Comparison of ENCODE assay signal across 9 cellular contexts in the genomic region with DNA sequence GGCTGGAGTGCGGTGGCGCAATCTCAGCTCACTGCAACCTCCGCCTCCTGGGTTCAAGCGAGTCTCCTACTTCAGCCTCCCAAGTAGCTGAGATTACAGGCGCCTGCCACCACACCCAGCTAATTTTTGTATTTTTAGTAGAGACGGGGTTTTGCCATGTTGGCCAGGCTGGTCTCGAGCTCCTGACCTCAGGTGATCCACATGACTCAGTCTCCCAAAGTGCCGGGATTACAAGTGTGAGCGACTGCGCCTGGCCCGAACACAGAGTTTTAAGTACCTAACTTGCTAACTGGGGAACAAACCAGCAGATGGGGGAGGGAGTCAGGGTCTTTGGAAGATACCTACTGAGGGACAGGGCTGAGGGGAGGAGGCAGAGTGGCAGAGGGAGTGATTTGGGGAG. TPM values are rescaled to one million over a fixed set of nuclear protein-coding genes. Genes with fewer than 3 reads are reported as not detected.
DNase-seq lines count a peak whose midpoint lies in the region; ATAC-seq and TF ChIP-seq lines count a peak whose summit lies in the region.
"Not testable (repeated sequence)": the region's sequence is repeated elsewhere in the genome, so short reads cannot be mapped to it uniquely, and the experiment has no call there.
"Had no signal": no experiment of that assay in that cellular context is flagged by ENCODE, and none has a peak within 500 bp of the region (broad histone marks: within the 10 kb centered on the region; RNA-seq: fewer than 3 reads in every experiment).

No MANE protein-coding gene starts in this region.

- H3K4me1 ChIP-seq in BLaER1 treated with 17β-estradiol and CSF1 and Interleukin-3, amounts not matched to agents 10 nM and 100 nM, result peaks cover 29 to 96% (median 55%) of the 10 kb centered on the region in 10 experiments
- H3K4me1 ChIP-seq in subcutaneous abdominal adipose tissue (ENCODE audit: control insufficient read depth in 5 of 5, insufficient read depth in 5 of 5, low read length in 5 of 5), result peaks cover 0 to 44% (median 11%) of the 10 kb centered on the region in 5 donors

- peak overlapping the region in 9 of 11 experiments; percentile 33 to 82 (median 68); a peak in 16 of 22 replicates for H3K27ac ChIP-seq in BLaER1 treated with 17β-estradiol and CSF1 and Interleukin-3, amounts not matched to agents 10 nM and 100 nM
- peak overlapping the region; percentile 66 for H3K27ac ChIP-seq in layer of hippocampus (ENCODE audit: low read depth, low read length)
- H3K27ac ChIP-seq in subcutaneous abdominal adipose tissue (ENCODE audit: low read depth, low read length), result peak overlapping the region; percentile 30

- H3K4me1 Mint-ChIP-seq in IgD-negative memory B cell (peaks cover 18 to 29% (median 25%) of the 10 kb centered on the region in 3 donors), nephron progenitor cell (peaks cover 23% of the 10 kb centered on the region)
- peaks cover 42% of the 10 kb centered on the region for H3K4me1 Mint-ChIP-seq in activated CD4-positive, alpha-beta memory T cell treated with anti-CD3 and anti-CD28 coated beads, Interleukin-2, amount 10 ng/mL, durations not matched to agents 7 days and 5 days
- H3K4me1 Mint-ChIP-seq in activated naive CD8-positive, alpha-beta T cell treated with anti-CD3 and anti-CD28 coated beads, Interleukin-2, amount 50 U/mL, for 24 hours, result peaks cover 49% of the 10 kb centered on the region
- H3K4me1 Mint-ChIP-seq in effector memory CD8-positive, alpha-beta T cell (ENCODE audit: low read depth in 2 of 2), result peaks cover 35 to 40% of the 10 kb centered on the region in 2 donors

- H3K9me3 Mint-ChIP-seq in IgD-negative memory B cell; activated CD4-positive, alpha-beta memory T cell treated with anti-CD3 and anti-CD28 coated beads, Interleukin-2, amount 10 ng/mL, durations not matched to agents 7 days and 5 days; activated naive CD8-positive, alpha-beta T cell treated with anti-CD3 and anti-CD28 coated beads, Interleukin-2, amount 50 U/mL, for 24 hours; effector memory CD8-positive, alpha-beta T cell; nephron progenitor cell: not testable (repeated sequence)

- peak overlapping the region in 4 of 11 experiments; percentile 11 to 64 (median 38); a peak in 6 of 22 replicates for H3K9ac ChIP-seq in BLaER1 treated with 17β-estradiol and CSF1 and Interleukin-3, amounts not matched to agents 10 nM and 100 nM
- H3K9ac ChIP-seq in subcutaneous abdominal adipose tissue (ENCODE audit: low read length in 5 of 5), result not testable (repeated sequence)

- not testable (repeated sequence) for DNase-seq in activated CD4-positive, alpha-beta memory T cell treated with anti-CD3 and anti-CD28 coated beads, Interleukin-2, amount 10 ng/mL, durations not matched to agents 7 days and 5 days; activated naive CD8-positive, alpha-beta T cell treated with anti-CD3 and anti-CD28 coated beads, Interleukin-2, amount 50 U/mL, for 24 hours; effector memory CD8-positive, alpha-beta T cell; nephron progenitor cell

- H3K27me3 Mint-ChIP-seq in IgD-negative memory B cell; activated CD4-positive, alpha-beta memory T cell treated with anti-CD3 and anti-CD28 coated beads, Interleukin-2, amount 10 ng/mL, durations not matched to agents 7 days and 5 days; activated naive CD8-positive, alpha-beta T cell treated with anti-CD3 and anti-CD28 coated beads, Interleukin-2, amount 50 U/mL, for 24 hours; effector memory CD8-positive, alpha-beta T cell; nephron progenitor cell (ENCODE audit: low read depth, poor library complexity): not testable (repeated sequence)

- H3K36me3 Mint-ChIP-seq in IgD-negative memory B cell, result not testable (repeated sequence)
- peaks cover 76% of the 10 kb centered on the region for H3K36me3 Mint-ChIP-seq in activated CD4-positive, alpha-beta memory T cell treated with anti-CD3 and anti-CD28 coated beads, Interleukin-2, amount 10 ng/mL, durations not matched to agents 7 days and 5 days (ENCODE audit: low read depth)
- H3K36me3 Mint-ChIP-seq in activated naive CD8-positive, alpha-beta T cell treated with anti-CD3 and anti-CD28 coated beads, Interleukin-2, amount 50 U/mL, for 24 hours (ENCODE audit: low read depth), result peaks cover 40% of the 10 kb centered on the region
- peaks cover 66% of the 10 kb centered on the region for H3K36me3 Mint-ChIP-seq in effector memory CD8-positive, alpha-beta T cell (ENCODE audit: insufficient read depth)
- peaks cover 80% of the 10 kb centered on the region for H3K36me3 Mint-ChIP-seq in nephron progenitor cell (ENCODE audit: low read depth)

- not testable (repeated sequence) for ATAC-seq in activated naive CD8-positive, alpha-beta T cell treated with anti-CD3 and anti-CD28 coated beads, Interleukin-2, amount 50 U/mL, for 24 hours; effector memory CD8-positive, alpha-beta T cell (replicated peaks)

- H3K9me3 ChIP-seq in BLaER1 treated with 17β-estradiol and CSF1 and Interleukin-3, amounts not matched to agents 10 nM and 100 nM (replicated peaks in 1 of 11), result peaks cover 0 to 21% (median 0%) of the 10 kb centered on the region in 11 experiments; a peak in 7 of 22 replicates
- not testable (repeated sequence) for H3K9me3 ChIP-seq in subcutaneous abdominal adipose tissue (ENCODE audit: control insufficient read depth in 5 of 5, low read length in 5 of 5)

- not testable (repeated sequence) for H3K4me3 Mint-ChIP-seq in IgD-negative memory B cell; activated CD4-positive, alpha-beta memory T cell treated with anti-CD3 and anti-CD28 coated beads, Interleukin-2, amount 10 ng/mL, durations not matched to agents 7 days and 5 days; activated naive CD8-positive, alpha-beta T cell treated with anti-CD3 and anti-CD28 coated beads, Interleukin-2, amount 50 U/mL, for 24 hours; effector memory CD8-positive, alpha-beta T cell; nephron progenitor cell

- TF ChIP-seq CTCF in nephron progenitor cell (IDR thresholded peaks at IDR 0.05), result not testable (repeated sequence)

- POLR2A ChIA-PET in activated CD4-positive, alpha-beta memory T cell treated with anti-CD3 and anti-CD28 coated beads, Interleukin-2, amount 10 ng/mL, durations not matched to agents 7 days and 5 days (lab: Charles Lee), result not testable (repeated sequence)

- peaks cover 40 to 100% (median 93%) of the 10 kb centered on the region in 11 experiments for H3K36me3 ChIP-seq in BLaER1 treated with 17β-estradiol and CSF1 and Interleukin-3, amounts not matched to agents 10 nM and 100 nM
- H3K36me3 ChIP-seq in subcutaneous abdominal adipose tissue (ENCODE audit: control insufficient read depth in 5 of 5, insufficient read depth in 5 of 5, low read length in 5 of 5), result not testable (repeated sequence)

- peaks cover 0 to 84% (median 17%) of the 10 kb centered on the region in 11 experiments; a peak in 13 of 22 replicates for H4K20me1 ChIP-seq in BLaER1 treated with 17β-estradiol and CSF1 and Interleukin-3, amounts not matched to agents 10 nM and 100 nM

- CTCF ChIA-PET in activated CD4-positive, alpha-beta memory T cell treated with anti-CD3 and anti-CD28 coated beads, Interleukin-2, amount 10 ng/mL, durations not matched to agents 7 days and 5 days (lab: Charles Lee), result not testable (repeated sequence)

- H3K4me3 ChIP-seq in BLaER1 treated with 17β-estradiol and CSF1 and Interleukin-3, amounts not matched to agents 10 nM and 100 nM, result not testable (repeated sequence)
- H3K4me3 ChIP-seq in subcutaneous abdominal adipose tissue (ENCODE audit: low read depth in 1 of 5, low read length in 5 of 5), result peak overlapping the region in 2 of 5 donors; percentile 9 to 17

- H3K27me3 ChIP-seq in BLaER1 treated with 17β-estradiol and CSF1 and Interleukin-3, amounts not matched to agents 10 nM and 100 nM; layer of hippocampus (ENCODE audit: control insufficient read depth, insufficient read depth, low read length); subcutaneous abdominal adipose tissue (ENCODE audit: control insufficient read depth in 5 of 5, insufficient read depth in 4 of 5, low read length in 5 of 5): not testable (repeated sequence)

- H3K4me2 ChIP-seq in BLaER1 treated with 17β-estradiol and CSF1 and Interleukin-3, amounts not matched to agents 10 nM and 100 nM, result peak overlapping the region in 9 of 11 experiments; percentile 1 to 77 (median 36); a peak in 12 of 22 replicates

- H3K27ac Mint-ChIP-seq in IgD-negative memory B cell (peak overlapping the region in 2 of 3 donors; percentile 39 to 50), nephron progenitor cell (peak overlapping the region; percentile 97)
- H3K27ac Mint-ChIP-seq in activated CD4-positive, alpha-beta memory T cell treated with anti-CD3 and anti-CD28 coated beads, Interleukin-2, amount 10 ng/mL, durations not matched to agents 7 days and 5 days, result peak overlapping the region; percentile 56
- H3K27ac Mint-ChIP-seq in activated naive CD8-positive, alpha-beta T cell treated with anti-CD3 and anti-CD28 coated beads, Interleukin-2, amount 50 U/mL, for 24 hours, result peak overlapping the region; percentile 18
- peak overlapping the region; percentile 50 to 82 for H3K27ac Mint-ChIP-seq in effector memory CD8-positive, alpha-beta T cell

RNA-seq across cellular contexts. Expression of a gene that starts 36.9 kb away (rescaled TPM):
- polyA plus RNA-seq in IgD-negative memory B cell, result 257 TPM
- 100 to 1,000 TPM; 116 to 128 TPM for total RNA-seq in activated CD4-positive, alpha-beta memory T cell treated with anti-CD3 and anti-CD28 coated beads, Interleukin-2, amount 10 ng/mL, durations not matched to agents 7 days and 5 days
- total RNA-seq: GM23248 had no signal

Comparison
In these comparisons a context has a peak if more than half of its experiments do, and no peak if none do; other contexts are left out.
1. H3K27ac Mint-ChIP-seq: peak in every context shown above with its lines; median percentile 97 in nephron progenitor cell; 66 in effector memory CD8-positive, alpha-beta T cell; 56 in activated CD4-positive, alpha-beta memory T cell treated with anti-CD3 and anti-CD28 coated beads, Interleukin-2, amount 10 ng/mL, durations not matched to agents 7 days and 5 days; 44 in IgD-negative memory B cell; 18 in activated naive CD8-positive, alpha-beta T cell treated with anti-CD3 and anti-CD28 coated beads, Interleukin-2, amount 50 U/mL, for 24 hours.